Comparison of ENCODE assay signal across 18 cellular contexts in the genomic region with DNA sequence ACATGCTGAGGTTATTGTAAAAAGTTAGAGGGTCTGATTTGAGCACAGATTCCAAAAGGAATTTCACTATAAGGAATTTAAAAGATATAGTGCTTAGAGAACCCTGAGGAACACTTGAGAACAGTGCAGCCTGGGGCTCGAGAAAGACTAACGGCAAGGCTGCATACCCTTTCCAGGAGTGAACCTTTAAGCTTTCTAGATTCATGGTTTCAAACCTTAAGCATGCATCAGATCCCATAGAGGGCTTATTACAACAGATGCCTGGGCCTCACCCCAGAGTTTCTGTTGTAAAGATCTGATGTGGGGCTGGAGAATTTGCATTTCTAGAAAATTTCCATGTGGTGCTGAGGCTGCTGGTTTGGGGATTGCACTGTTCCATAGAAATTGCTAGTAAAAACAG.
DNase-seq lines count a peak whose midpoint lies in the region; ATAC-seq, FAIRE-seq and TF ChIP-seq lines count a peak whose summit lies in the region.
"Had no signal": no experiment of that assay in that cellular context is flagged by ENCODE, and none has a peak within 500 bp of the region (broad histone marks: within the 10 kb centered on the region; RNA-seq: fewer than 3 reads in every experiment).

No MANE protein-coding gene starts in this region.

- H3K79me2 ChIP-seq in GM12878 (ENCODE audit: control insufficient read depth, insufficient read depth, low read length), result no peaks in the 10 kb centered on the region

- peaks cover 5% of the 10 kb centered on the region for H3K4me1 ChIP-seq in GM12878 (ENCODE audit: control insufficient read depth, insufficient read depth, low read length)
- H3K4me1 ChIP-seq: A549, HAP-1 had no signal

- H2AFZ ChIP-seq in GM12878 (ENCODE audit: control insufficient read depth, low read depth, low read length), result no peak overlapping the region
- H2AFZ ChIP-seq: GM23338 had no signal

- no peak for TF ChIP-seq RAD21 in GM12878 (IDR thresholded peaks at IDR 0.05; ENCODE audit: insufficient read depth, low read depth, low read length)

- BruUV-seq in GM12878 (replicated peaks; lab: Mats Ljungman, UMichigan), result no TSS peak

- SMC1A ChIA-PET in GM12878 (lab: Charles Lee; ENCODE audit: uncharacterized antibody, unreplicated experiment), result interaction anchor here (0.6 to 4.3 kb wide), 7 partner anchors 12 to 201 kb away, joined by 3 to 21 read pairs (median 5); no protein-coding TSS in a partner anchor

- H3K27ac ChIP-seq in GM12878 (ENCODE audit: control insufficient read depth, insufficient read depth), result no peak overlapping the region
- H3K27ac ChIP-seq: A549 had no signal

- peaks cover 33% of the 10 kb centered on the region for H3K4me1 Mint-ChIP-seq in activated naive CD4-positive, alpha-beta T cell treated with anti-CD3 and anti-CD28 coated beads for 36 hours (ENCODE audit: low read depth)

- H4K20me1 ChIP-seq in GM12878 (ENCODE audit: control insufficient read depth, insufficient read depth), result no peaks in the 10 kb centered on the region

- H3K4me3 ChIP-seq in GM12878, result no peak overlapping the region
- H3K4me3 ChIP-seq in H7 (ENCODE audit: insufficient read depth, low read depth, low read length), result no peak overlapping the region
- H3K4me3 ChIP-seq: A549, GM23338, HAP-1 had no signal

- H3K9me3 ChIP-seq in GM12878 (replicated peaks; ENCODE audit: control insufficient read depth, insufficient read depth, low read length), result peaks cover 14% of the 10 kb centered on the region; the same call in 2 of the 3 replicates
- H3K9me3 ChIP-seq: A549, HAP-1 had no signal

- in situ Hi-C loops in GM12878 (cut with MboI), result no loop called here

- peak overlapping the region; percentile 87 for H3K27ac Mint-ChIP-seq in activated naive CD4-positive, alpha-beta T cell treated with anti-CD3 and anti-CD28 coated beads for 36 hours
- H3K27ac Mint-ChIP-seq: CD14-positive monocyte; CD8-positive, alpha-beta T cell; GM23338 had no signal

- no peak for TF ChIP-seq CTCF in GM12878 (IDR thresholded peaks at IDR 0.05 in 2 of 3, conservative IDR thresholded peaks at IDR 0.05 in 1 of 3; ENCODE audit: control insufficient read depth in 2 of 3, extremely low read depth in 1 of 3, insufficient read depth in 1 of 3, low read depth in 3 of 3, low read length in 3 of 3)

- no peak for TF ChIP-seq EP300 in GM12878 (IDR thresholded peaks at IDR 0.05; ENCODE audit: borderline replicate concordance in 1 of 2, control insufficient read depth in 1 of 2, low read depth in 2 of 2, low read length in 2 of 2)

- RAD21 ChIA-PET in GM12878 (lab: Charles Lee; ENCODE audit: unreplicated experiment), result interaction anchor here (1.4 to 2.0 kb wide), 3 partner anchors 17 to 105 kb away, joined by 3 to 8 read pairs (median 5); no protein-coding TSS in a partner anchor

- H3K4me2 ChIP-seq in GM12878 (ENCODE audit: control insufficient read depth, insufficient read depth), result no peak overlapping the region
- H3K4me2 ChIP-seq: A549, GM23338 had no signal

- H3K4me3 Mint-ChIP-seq in activated naive CD4-positive, alpha-beta T cell treated with anti-CD3 and anti-CD28 coated beads for 36 hours, result no peak overlapping the region
- H3K4me3 Mint-ChIP-seq: CD14-positive monocyte; CD8-positive, alpha-beta T cell; GM23338 had no signal

- intact Hi-C loops in activated naive CD4-positive, alpha-beta T cell treated with anti-CD3 and anti-CD28 coated beads for 36 hours (cut with micrococcal nuclease), result loop anchor here (5.0 kb wide), 3 partner anchors 341 to 536 kb away; no protein-coding TSS in a partner anchor
- intact Hi-C loops in GM12878 (cut with micrococcal nuclease; ENCODE audit: unreplicated experiment), result loop anchor here (5.0 kb wide), 2 partner anchors 76 to 336 kb away; no protein-coding TSS in a partner anchor

- FAIRE-seq in GM12878 (lab: Jason Lieb, UNC), result no peak
- FAIRE-seq: A549, D721Med, G401.6 had no signal

- no peak overlapping the region for H3K9ac ChIP-seq in GM12878 (ENCODE audit: control insufficient read depth, insufficient read depth, low read length)

- no peak for DNase-seq in activated naive CD4-positive, alpha-beta T cell treated with anti-CD3 and anti-CD28 coated beads for 36 hours
- DNase-seq in activated naive CD4-positive, alpha-beta T cell treated with Interleukin-2 at 50 U/mL for 16 hours, result no peak
- DNase-seq in NCI-H526 treated with DMSO at 0.1 percent for 48 hours (lab: John Stamatoyannopoulos, UW) (peak; percentile 20), GM12878 (ENCODE audit: low read depth, low spot score) (no peak), H4 (ENCODE audit: low spot score) (no peak), H7 (no peak)
- DNase-seq: CD8-positive, alpha-beta T cell; COR-L47; DMS153; DMS79 treated with DMSO at 0.1 percent for 48 hours; EL had no signal

- WGBS in GM12878 (ENCODE audit: insufficient coverage, insufficient replicate concordance, low lambda C conversion rate, missing lambda C conversion rate), result 33% methylated on average over 2 of the region's 2 CpGs

- CTCF ChIA-PET in activated naive CD4-positive, alpha-beta T cell treated with anti-CD3 and anti-CD28 coated beads for 36 hours (lab: Charles Lee), result interaction anchor here (0.7 to 2.0 kb wide), 4 partner anchors 17 to 105 kb away, joined by 3 to 10 read pairs (median 6); no protein-coding TSS in a partner anchor
- CTCF ChIA-PET in GM12878 (lab: Yijun Ruan, JAX), result interaction anchor here (1.2 to 2.5 kb wide), 2 partner anchors 18 to 105 kb away, joined by 3 to 7 read pairs; no protein-coding TSS in a partner anchor

- H3K36me3 Mint-ChIP-seq in activated naive CD4-positive, alpha-beta T cell treated with anti-CD3 and anti-CD28 coated beads for 36 hours (ENCODE audit: low read depth), result peaks cover 22% of the 10 kb centered on the region
- H3K36me3 Mint-ChIP-seq: CD8-positive, alpha-beta T cell had no signal

- no peaks in the 10 kb centered on the region for H3K27me3 ChIP-seq in GM12878 (replicated peaks in 1 of 2; ENCODE audit: control insufficient read depth in 2 of 2, insufficient read depth in 2 of 2, low read length in 1 of 2)
- H3K27me3 ChIP-seq in H7 (ENCODE audit: control insufficient read depth, insufficient read depth, low read length), result no peaks in the 10 kb centered on the region

- H3K9me3 Mint-ChIP-seq in activated naive CD4-positive, alpha-beta T cell treated with anti-CD3 and anti-CD28 coated beads for 36 hours, result peaks cover 32% of the 10 kb centered on the region
- H3K9me3 Mint-ChIP-seq: CD8-positive, alpha-beta T cell had no signal

- H3K27me3 Mint-ChIP-seq in activated naive CD4-positive, alpha-beta T cell treated with anti-CD3 and anti-CD28 coated beads for 36 hours (ENCODE audit: low read depth), result peaks cover 2% of the 10 kb centered on the region

- TF ChIP-seq POLR2A in GM12878 (IDR thresholded peaks at IDR 0.05; ENCODE audit: low read depth, low read length), result no peak

- ATAC-seq in GM12878 (peak; percentile 52), GM19452 (IDR thresholded peaks at IDR 0.05; ENCODE audit: unreplicated experiment) (no peak)
- ATAC-seq: A549; CD8-positive, alpha-beta T cell; GM23338 had no signal

- POLR2A ChIA-PET in GM12878 (lab: Charles Lee), result interaction anchor here (1.1 kb wide), 1 partner anchor 16 kb away, joined by 4 read pairs; no protein-coding TSS in a partner anchor

- no peaks in the 10 kb centered on the region for H3K36me3 ChIP-seq in GM12878 (ENCODE audit: control insufficient read depth in 2 of 2, insufficient read depth in 2 of 2, low read length in 1 of 2)
- H3K36me3 ChIP-seq in H7 (replicated peaks; ENCODE audit: control insufficient read depth, insufficient read depth, low read length), result no peaks in the 10 kb centered on the region
- H3K36me3 ChIP-seq: HAP-1 had no signal

TF ChIP-seq in GM12878, 131 proteins besides CTCF, POLR2A, EP300 and RAD21 (continues in another document):
- TF ChIP-seq TARDBP (IDR thresholded peaks at IDR 0.05; ENCODE audit: borderline replicate concordance), result no peak
- TF ChIP-seq RELA (IDR thresholded peaks at IDR 0.05; ENCODE audit: borderline replicate concordance, partially characterized antibody), result no peak
- no peak for TF ChIP-seq SKIL (IDR thresholded peaks at IDR 0.05; ENCODE audit: low read depth, poor library complexity, severe bottlenecking)
- TF ChIP-seq GATAD2B (conservative IDR thresholded peaks at IDR 0.05; ENCODE audit: low read depth), result no peak
- TF ChIP-seq NFIC (IDR thresholded peaks at IDR 0.05; ENCODE audit: low read depth, low read length), result no peak
- TF ChIP-seq, protein P1, sequence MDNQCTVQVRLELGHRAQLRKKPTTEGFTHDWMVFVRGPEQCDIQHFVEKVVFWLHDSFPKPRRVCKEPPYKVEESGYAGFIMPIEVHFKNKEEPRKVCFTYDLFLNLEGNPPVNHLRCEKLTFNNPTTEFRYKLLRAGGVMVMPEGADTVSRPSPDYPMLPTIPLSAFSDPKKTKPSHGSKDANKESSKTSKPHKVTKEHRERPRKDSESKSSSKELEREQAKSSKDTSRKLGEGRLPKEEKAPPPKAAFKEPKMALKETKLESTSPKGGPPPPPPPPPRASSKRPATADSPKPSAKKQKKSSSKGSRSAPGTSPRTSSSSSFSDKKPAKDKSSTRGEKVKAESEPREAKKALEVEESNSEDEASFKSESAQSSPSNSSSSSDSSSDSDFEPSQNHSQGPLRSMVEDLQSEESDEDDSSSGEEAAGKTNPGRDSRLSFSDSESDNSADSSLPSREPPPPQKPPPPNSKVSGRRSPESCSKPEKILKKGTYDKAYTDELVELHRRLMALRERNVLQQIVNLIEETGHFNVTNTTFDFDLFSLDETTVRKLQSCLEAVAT (IDR thresholded peaks at IDR 0.05), result no peak
- TF ChIP-seq RFX5 (IDR thresholded peaks at IDR 0.05; ENCODE audit: low read depth, low read length), result no peak
- TF ChIP-seq EGR1 (IDR thresholded peaks at IDR 0.05; ENCODE audit: borderline replicate concordance in 1 of 2, low read depth in 2 of 2, low read length in 2 of 2), result no peak
- TF ChIP-seq EED (IDR thresholded peaks at IDR 0.05; ENCODE audit: low read depth), result no peak
- TF ChIP-seq YBX1 (IDR thresholded peaks at IDR 0.05), result no peak
- no peak for TF ChIP-seq CHD4 (IDR thresholded peaks at IDR 0.05)
